Comparison of ENCODE assay signal across 8 cellular contexts in genomic region chr7:50416509-50417299, GRCh38. TPM values are rescaled to one million over a fixed set of nuclear protein-coding genes. Genes with fewer than 3 reads are reported as not detected.
DNase-seq lines count a peak whose midpoint lies in the region; ATAC-seq and TF ChIP-seq lines count a peak whose summit lies in the region.

No MANE protein-coding gene starts in this region.

- intact Hi-C loops in PC-3 (cut with micrococcal nuclease) = no loop called here

- no peak overlapping the region for H3K4me3 ChIP-seq in CD4-positive, CD25-positive, alpha-beta regulatory T cell (ENCODE audit: low read depth, low read length)
- no peak overlapping the region for H3K4me3 ChIP-seq in mesenchymal stem cell (ENCODE audit: insufficient read depth in 1 of 2, low read depth in 1 of 2, low read length in 2 of 2)
- H3K4me3 ChIP-seq in PC-3 (ENCODE audit: low read length) = no peak overlapping the region

- H2AK5ac ChIP-seq in mesenchymal stem cell (ENCODE audit: low read length, severe bottlenecking) = no peak overlapping the region

- 68% methylated on average over 7 of the region's 7 CpGs for WGBS in mesenchymal stem cell

- no peaks in the 10 kb centered on the region for H3K9me3 ChIP-seq in CD4-positive, CD25-positive, alpha-beta regulatory T cell (ENCODE audit: control insufficient read depth in 2 of 2, low read length in 2 of 2)
- H3K9me3 ChIP-seq in mesenchymal stem cell (ENCODE audit: control insufficient read depth, low read length) (no peaks in the 10 kb centered on the region), PC-3 (ENCODE audit: low read length) (no peaks in the 10 kb centered on the region)

- H3K9me2 ChIP-seq in PC-3 (replicated peaks; ENCODE audit: low read length) = no peaks in the 10 kb centered on the region

- BruUV-seq in PC-3 (replicated peaks; lab: Mats Ljungman, UMichigan) = no TSS peak

- H3K4me1 ChIP-seq in CD4-positive, CD25-positive, alpha-beta regulatory T cell (ENCODE audit: control insufficient read depth, insufficient read depth, low read length, poor library complexity, severe bottlenecking) = no peaks in the 10 kb centered on the region
- H3K4me1 ChIP-seq in mesenchymal stem cell (ENCODE audit: control insufficient read depth, insufficient read depth, low read depth, low read length) (no peaks in the 10 kb centered on the region), PC-3 (ENCODE audit: insufficient read depth, low read length) (no peaks in the 10 kb centered on the region)

- H2AFZ ChIP-seq in mesenchymal stem cell (ENCODE audit: low read depth, low read length) (no peak overlapping the region), PC-3 (ENCODE audit: low read length) (no peak overlapping the region)

- no peaks in the 10 kb centered on the region for H3K27me3 Mint-ChIP-seq in CD4-positive, CD25-positive, alpha-beta regulatory T cell
- H3K27me3 Mint-ChIP-seq in activated T-helper 17 cell treated with anti-CD3 and anti-CD28 coated beads, Interleukin-2, amount 50 U/mL, for 72 hours = no peaks in the 10 kb centered on the region

- no peaks in the 10 kb centered on the region for H3K79me1 ChIP-seq in mesenchymal stem cell (replicated peaks; ENCODE audit: low read length, poor library complexity, severe bottlenecking)

- H3K14ac ChIP-seq in mesenchymal stem cell (ENCODE audit: low read length in 2 of 2) = no peak overlapping the region

- H3K27ac Mint-ChIP-seq in CD4-positive, CD25-positive, alpha-beta regulatory T cell = peak overlapping the region in 2 of 3 donors; percentile 26 to 62
- H3K27ac Mint-ChIP-seq in activated T-helper 17 cell treated with anti-CD3 and anti-CD28 coated beads, Interleukin-2, amount 50 U/mL, for 72 hours = peak overlapping the region; percentile 5

- no peak overlapping the region for H3K4ac ChIP-seq in mesenchymal stem cell (ENCODE audit: low read depth in 1 of 2, low read length in 2 of 2)

- no peaks in the 10 kb centered on the region for H3K36me3 ChIP-seq in CD4-positive, CD25-positive, alpha-beta regulatory T cell (ENCODE audit: control insufficient read depth, insufficient read depth, low read length)
- H3K36me3 ChIP-seq in mesenchymal stem cell (ENCODE audit: control insufficient read depth in 1 of 2, insufficient read depth in 2 of 2, low read depth in 1 of 2, low read length in 2 of 2) (no peaks in the 10 kb centered on the region), PC-3 (ENCODE audit: low read depth, low read length) (no peaks in the 10 kb centered on the region)

- H4K20me1 ChIP-seq in PC-3 (ENCODE audit: low read length) = no peaks in the 10 kb centered on the region

- no peak for TF ChIP-seq CTCF in PC-3 (conservative IDR thresholded peaks at IDR 0.05; ENCODE audit: low read depth, low read length)

- H3K23ac ChIP-seq in mesenchymal stem cell (ENCODE audit: low read length in 2 of 2) = no peak overlapping the region

- H2BK120ac ChIP-seq in mesenchymal stem cell (ENCODE audit: low read depth, low read length) = no peak overlapping the region

- H3K9ac ChIP-seq in mesenchymal stem cell (ENCODE audit: low read length) (no peak overlapping the region), PC-3 (ENCODE audit: low read length) (no peak overlapping the region)

- H4K8ac ChIP-seq in mesenchymal stem cell (ENCODE audit: low read length) = no peak overlapping the region

- H3K4me2 ChIP-seq in mesenchymal stem cell (ENCODE audit: low read length, poor library complexity, severe bottlenecking) = no peak overlapping the region
- no peak overlapping the region for H3K4me2 ChIP-seq in PC-3 (ENCODE audit: low read length)

- H3K36me3 Mint-ChIP-seq in CD4-positive, CD25-positive, alpha-beta regulatory T cell = no peaks in the 10 kb centered on the region
- H3K36me3 Mint-ChIP-seq in activated T-helper 17 cell treated with anti-CD3 and anti-CD28 coated beads, Interleukin-2, amount 50 U/mL, for 72 hours (ENCODE audit: low read depth) = no peaks in the 10 kb centered on the region

- H3K27me3 ChIP-seq in CD4-positive, CD25-positive, alpha-beta regulatory T cell (ENCODE audit: control insufficient read depth, insufficient read depth, low read length) = no peaks in the 10 kb centered on the region
- peaks cover 5 to 8% of the 10 kb centered on the region in 2 experiments for H3K27me3 ChIP-seq in mesenchymal stem cell (ENCODE audit: control insufficient read depth in 1 of 2, insufficient read depth in 1 of 2, low read length in 2 of 2)
- peaks cover 4% of the 10 kb centered on the region; the same call in 1 of the 2 replicates for H3K27me3 ChIP-seq in PC-3 (ENCODE audit: low read length)

- CTCF ChIA-PET in PC-3 (lab: Charles Lee) = no interaction called here

- ATAC-seq in CD4-positive, CD25-positive, alpha-beta regulatory T cell (ENCODE audit: low read depth in 2 of 2) = no peak
- peak; percentile 71 for ATAC-seq in GM19397 (IDR thresholded peaks at IDR 0.05; ENCODE audit: unreplicated experiment)
- peak; percentile 70 for ATAC-seq in HG03280 (IDR thresholded peaks at IDR 0.05; ENCODE audit: unreplicated experiment)
- ATAC-seq in activated T-helper 17 cell treated with anti-CD3 and anti-CD28 coated beads, Interleukin-2, amount 50 U/mL, for 72 hours (replicated peaks) = no peak
- no peak for ATAC-seq in PC-3

- no peak overlapping the region for H4K91ac ChIP-seq in mesenchymal stem cell (ENCODE audit: low read length)

- peak overlapping the region in 2 of 4 donors; percentile 57 to 61 for H3K4me3 Mint-ChIP-seq in CD4-positive, CD25-positive, alpha-beta regulatory T cell
- peak overlapping the region; percentile 49 for H3K4me3 Mint-ChIP-seq in activated T-helper 17 cell treated with anti-CD3 and anti-CD28 coated beads, Interleukin-2, amount 50 U/mL, for 72 hours

- H3K18ac ChIP-seq in mesenchymal stem cell (ENCODE audit: low read depth in 1 of 2, low read length in 2 of 2) = no peak overlapping the region

- H3K27ac ChIP-seq in CD4-positive, CD25-positive, alpha-beta regulatory T cell (ENCODE audit: insufficient read depth, low read length, poor library complexity, severe bottlenecking) = no peak overlapping the region
- H3K27ac ChIP-seq in mesenchymal stem cell (ENCODE audit: low read length, poor library complexity, severe bottlenecking) = no peak overlapping the region
- no peak overlapping the region for H3K27ac ChIP-seq in PC-3 (ENCODE audit: low read length)

- POLR2A ChIA-PET in PC-3 (lab: Charles Lee; ENCODE audit: unreplicated experiment) = no interaction called here

- H3K9me3 Mint-ChIP-seq in CD4-positive, CD25-positive, alpha-beta regulatory T cell = no peaks in the 10 kb centered on the region
- H3K9me3 Mint-ChIP-seq in activated T-helper 17 cell treated with anti-CD3 and anti-CD28 coated beads, Interleukin-2, amount 50 U/mL, for 72 hours = no peaks in the 10 kb centered on the region

- no peak overlapping the region for H2BK12ac ChIP-seq in mesenchymal stem cell (ENCODE audit: low read length in 2 of 2)

- H3K79me2 ChIP-seq in PC-3 (ENCODE audit: low read length) = no peaks in the 10 kb centered on the region

- no peaks in the 10 kb centered on the region for H3F3A ChIP-seq in PC-3 (ENCODE audit: low read length, unreplicated experiment)

- H3K4me1 Mint-ChIP-seq in CD4-positive, CD25-positive, alpha-beta regulatory T cell = peaks cover 0 to 15% (median 4%) of the 10 kb centered on the region in 4 donors
- peaks cover 6% of the 10 kb centered on the region for H3K4me1 Mint-ChIP-seq in activated T-helper 17 cell treated with anti-CD3 and anti-CD28 coated beads, Interleukin-2, amount 50 U/mL, for 72 hours

- H2BK15ac ChIP-seq in mesenchymal stem cell (ENCODE audit: low read depth, poor library complexity, severe bottlenecking) = no peak overlapping the region

- no peak for DNase-seq in CD4-positive, CD25-positive, alpha-beta regulatory T cell
- no peak for DNase-seq in mesenchymal stem cell
- DNase-seq in NCI-H146 (lab: John Stamatoyannopoulos, UW) = no peak
- no peak for DNase-seq in SW 1271 (lab: John Stamatoyannopoulos, UW)
- no peak for DNase-seq in PC-3

- no peak overlapping the region for H2BK5ac ChIP-seq in mesenchymal stem cell (ENCODE audit: low read depth, low read length, poor library complexity, severe bottlenecking)

RNA-seq across cellular contexts. Expression of gene FIGNL1, which starts 33.4 kb away (rescaled TPM):
- 13.8 TPM for total RNA-seq in CD4-positive, CD25-positive, alpha-beta regulatory T cell
- 10 to 100 TPM; 10.8 to 13.3 (median 12.0) TPM for polyA plus RNA-seq in CD4-positive, CD25-positive, alpha-beta regulatory T cell
- total RNA-seq in activated T-helper 17 cell treated with anti-CD3 and anti-CD28 coated beads, Interleukin-2, amount 50 U/mL, for 72 hours = 10 to 100 TPM; 51.9 to 62.5 TPM
- polyA plus RNA-seq in mesenchymal stem cell (2013, experiment 1 of 2) = 4.0 TPM
- polyA plus RNA-seq in mesenchymal stem cell (2013, experiment 2 of 2) = 4.3 TPM
- total RNA-seq in PC-3 (2014; rRNA removed) = 27.2 and 28.9 TPM in 2 replicates

Comparison
In these comparisons a context has a peak if more than half of its experiments do, and no peak if none do; other contexts are left out.
1. ATAC-seq: peak in GM19397 (single experiment) and HG03280 (single experiment); none in CD4-positive, CD25-positive, alpha-beta regulatory T cell (0 of 2), activated T-helper 17 cell treated with anti-CD3 and anti-CD28 coated beads, Interleukin-2, amount 50 U/mL, for 72 hours (single experiment) and PC-3 (single experiment).